Comparison of ENCODE assay signal across 8 cellular contexts in the genomic region with DNA sequence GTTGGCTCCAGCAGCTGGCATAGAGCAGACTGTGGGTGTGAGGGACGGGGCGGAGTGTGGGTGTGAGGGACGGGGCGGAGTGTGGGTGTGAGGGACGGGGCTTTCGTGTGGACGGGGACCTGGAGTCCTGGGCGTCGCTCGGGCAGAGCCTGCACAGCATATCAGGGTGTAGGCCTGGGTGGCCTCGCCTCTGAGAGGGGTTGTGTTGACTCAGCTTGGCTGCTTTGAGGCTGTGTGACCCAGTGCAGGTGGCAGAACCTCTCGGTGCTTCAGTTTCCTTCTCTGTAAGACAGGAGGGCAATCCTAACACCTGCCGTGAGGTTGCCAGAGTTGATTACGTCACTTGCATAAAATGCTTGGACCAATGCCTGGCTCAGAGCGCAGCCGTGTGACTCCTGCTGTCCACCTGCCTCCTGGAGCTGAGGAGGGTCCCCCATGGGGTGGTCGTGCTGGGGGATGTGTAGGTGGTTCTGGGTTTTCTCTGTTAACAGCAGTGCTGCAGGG. TPM values are rescaled to one million over a fixed set of nuclear protein-coding genes. Genes with fewer than 3 reads are reported as not detected.
DNase-seq lines count a peak whose midpoint lies in the region; ATAC-seq, FAIRE-seq and TF ChIP-seq lines count a peak whose summit lies in the region.

No MANE protein-coding gene starts in this region.

- in situ Hi-C loops in HAP-1 (cut with MboI; ENCODE audit: low sequenced_read_pairs): no loop called here

- no peak overlapping the region for H3K4me3 ChIP-seq in Caco-2 (ENCODE audit: low read depth, low read length)
- H3K4me3 ChIP-seq in dorsolateral prefrontal cortex: peak overlapping the region in 29 of 59 donors; percentile 1 to 44 (median 23)
- H3K4me3 ChIP-seq in prostate gland: no peak overlapping the region
- no peak overlapping the region for H3K4me3 ChIP-seq in HAP-1

- H3K27ac ChIP-seq in dorsolateral prefrontal cortex (peak overlapping the region in 58 of 59 donors; percentile 29 to 99 (median 84)), prostate gland (peak overlapping the region; percentile 68 to 75)

- CTCF ChIA-PET in Caco-2 (lab: Charles Lee): no interaction called here

- 55% methylated on average over 17 of the region's 17 CpGs for WGBS in prostate gland

- intact Hi-C loops in Caco-2 (cut with micrococcal nuclease; ENCODE audit: unreplicated experiment): no loop called here
- intact Hi-C loops in dorsolateral prefrontal cortex (cut with DNase I): loop anchor here in 1 of 2 donors (5.0 kb wide), 1 partner anchor 43 kb away; a partner anchor contains a TSS
- intact Hi-C loops in prostate gland (cut with DNase I): no loop called here

- TF ChIP-seq POLR2A in prostate gland (IDR thresholded peaks at IDR 0.05): no peak

- H3K36me3 Mint-ChIP-seq in Caco-2 (ENCODE audit: insufficient read depth, unreplicated experiment): peaks cover 61% of the 10 kb centered on the region

- H3K4me3 Mint-ChIP-seq in Caco-2 (ENCODE audit: unreplicated experiment): no peak overlapping the region

- H3K27me3 Mint-ChIP-seq in Caco-2 (ENCODE audit: insufficient read depth, unreplicated experiment): no peaks in the 10 kb centered on the region

- TF ChIP-seq CTCF in Caco-2 (IDR thresholded peaks at IDR 0.05; ENCODE audit: insufficient read depth in 1 of 2, low read depth in 1 of 2, low read length in 1 of 2, severe bottlenecking in 1 of 2, unreplicated experiment in 1 of 2) (no peak), dorsolateral prefrontal cortex (IDR thresholded peaks at IDR 0.05 in 54 of 56, conservative IDR thresholded peaks at IDR 0.05 in 2 of 56; ENCODE audit: low read depth in 1 of 56, partially characterized antibody in 56 of 56) (no peak), prostate gland (IDR thresholded peaks at IDR 0.05) (no peak), D721Med (IDR thresholded peaks at IDR 0.05; ENCODE audit: insufficient read depth, missing control alignments) (no peak)

- FAIRE-seq in D721Med (lab: Jason Lieb, UNC): no peak

- no peaks in the 10 kb centered on the region for H3K9me3 Mint-ChIP-seq in Caco-2 (ENCODE audit: unreplicated experiment)

- ATAC-seq in GM21423 (IDR thresholded peaks at IDR 0.05; ENCODE audit: unreplicated experiment): no peak

- POLR2A ChIA-PET in Caco-2 (lab: Charles Lee): no interaction called here

- peak overlapping the region; percentile 26 for H3K27ac Mint-ChIP-seq in Caco-2 (ENCODE audit: unreplicated experiment)

- no TSS peak for BruUV-seq in Caco-2 (replicated peaks; lab: Mats Ljungman, UMichigan)

- H3K4me1 Mint-ChIP-seq in Caco-2 (ENCODE audit: low read depth, unreplicated experiment): peaks cover 10% of the 10 kb centered on the region

- H3K4me1 ChIP-seq in Caco-2: peaks cover 22% of the 10 kb centered on the region
- peaks cover 13% of the 10 kb centered on the region for H3K4me1 ChIP-seq in prostate gland (replicated peaks)
- H3K4me1 ChIP-seq in HAP-1: no peaks in the 10 kb centered on the region; the same call in 1 of the 2 replicates

- H3K27me3 ChIP-seq in Caco-2 (replicated peaks; ENCODE audit: control insufficient read depth, insufficient read depth, low read length): no peaks in the 10 kb centered on the region
- no peaks in the 10 kb centered on the region for H3K27me3 ChIP-seq in dorsolateral prefrontal cortex
- H3K27me3 ChIP-seq in prostate gland (replicated peaks; ENCODE audit: insufficient read depth): no peaks in the 10 kb centered on the region
- H3K27me3 ChIP-seq in HAP-1 (ENCODE audit: low read depth): no peaks in the 10 kb centered on the region

- H3K36me3 ChIP-seq in Caco-2 (ENCODE audit: control insufficient read depth, insufficient read depth, low read length) (peaks cover 2% of the 10 kb centered on the region; the same call in 1 of the 2 replicates), prostate gland (no peaks in the 10 kb centered on the region), HAP-1 (replicated peaks) (peaks cover 3% of the 10 kb centered on the region; the same call in 1 of the 2 replicates)

- H3K9me3 ChIP-seq in Caco-2 (no peaks in the 10 kb centered on the region), prostate gland (no peaks in the 10 kb centered on the region), HAP-1 (no peaks in the 10 kb centered on the region)

- no peak for DNase-seq in Caco-2
- DNase-seq in NCI-H226: peak; percentile 51
- no peak for DNase-seq in dorsolateral prefrontal cortex
- DNase-seq in prostate gland (ENCODE audit: low spot score): peak; percentile 62
- DNase-seq in HAP-1 (ENCODE audit: low spot score in 2 of 2): no peak
- no peak for DNase-seq in C1 segment of cervical spinal cord (lab: John Stamatoyannopoulos, UW)
- DNase-seq in D721Med (ENCODE audit: insufficient read length, low spot score): no peak

RNA-seq across cellular contexts. Expression of a gene that starts 15.3 kb away (rescaled TPM):
- 275 and 276 TPM in 2 replicates for total RNA-seq in Caco-2 (2022)
- total RNA-seq in dorsolateral prefrontal cortex: 100 to 1,000 TPM; 169 to 469 (median 338) TPM
- 100 to 1,000 TPM in 1 of 2 donors, 10 to 100 TPM in 1; 61.4 to 161 TPM for total RNA-seq in prostate gland

RNA-seq across cellular contexts. Expression of a gene that starts 41.9 kb away (rescaled TPM):
- 49.9 and 50.0 TPM in 2 replicates for total RNA-seq in Caco-2 (2022)
- 10 to 100 TPM; 21.2 to 46.5 (median 30.9) TPM for total RNA-seq in dorsolateral prefrontal cortex
- 10 to 100 TPM; 13.3 to 34.7 TPM for total RNA-seq in prostate gland

RNA-seq across cellular contexts. Expression of a gene that starts 55.2 kb away (rescaled TPM):
- total RNA-seq in Caco-2 (2022): 51.6 and 52.8 TPM in 2 replicates
- total RNA-seq in dorsolateral prefrontal cortex: 10 to 100 TPM; 22.5 to 48.3 (median 31.5) TPM
- total RNA-seq in prostate gland: 10 to 100 TPM; 29.4 to 37.5 TPM

Comparison
In these comparisons a context has a peak if more than half of its experiments do, and no peak if none do; other contexts are left out.
1. DNase-seq: peak in NCI-H226 (single experiment) and prostate gland (single experiment); none in Caco-2 (0 of 2), dorsolateral prefrontal cortex (0 of 10), HAP-1 (0 of 2), C1 segment of cervical spinal cord (0 of 14) and D721Med (single experiment).